Comparison of ENCODE assay signal across 9 cellular contexts in the genomic region with DNA sequence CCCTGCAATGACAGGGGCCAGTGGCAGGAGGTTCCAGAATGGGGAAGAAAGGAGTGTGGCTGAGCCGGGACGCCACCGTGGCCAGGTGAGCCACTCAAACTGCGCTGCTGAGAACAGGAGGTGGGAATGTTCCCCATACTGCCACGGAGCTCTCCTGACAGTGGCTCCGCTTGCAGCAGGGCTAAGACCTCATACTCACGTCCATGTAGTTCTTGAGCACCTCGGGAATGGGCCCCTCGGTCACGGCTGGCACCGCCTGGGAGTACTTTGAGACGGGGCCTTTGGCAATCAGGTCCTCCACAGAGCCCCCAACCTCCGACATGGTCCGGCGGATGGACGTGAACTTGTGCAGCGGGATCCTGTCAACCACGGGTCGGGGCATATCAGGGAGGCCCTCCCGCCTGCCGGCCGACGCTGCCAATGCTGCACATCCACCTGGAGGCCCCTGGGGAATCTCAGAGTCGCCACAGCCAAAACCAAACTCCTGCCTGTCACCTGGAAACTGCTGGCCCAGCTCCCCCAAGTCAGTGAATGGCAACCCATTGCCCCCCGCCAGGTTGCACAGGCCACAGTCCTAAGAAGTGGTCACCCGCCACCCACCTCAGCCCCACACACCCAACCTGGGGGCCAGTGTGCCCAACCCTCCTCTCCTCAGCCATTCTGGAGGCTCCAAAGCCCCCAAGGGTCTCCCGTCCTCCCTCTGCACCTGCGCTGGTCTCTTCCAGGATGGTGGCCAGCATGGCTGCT. TPM values are rescaled to one million over a fixed set of nuclear protein-coding genes. Genes with fewer than 3 reads are reported as not detected.
DNase-seq lines count a peak whose midpoint lies in the region; ATAC-seq, FAIRE-seq and TF ChIP-seq lines count a peak whose summit lies in the region.
"Had no signal": no experiment of that assay in that cellular context is flagged by ENCODE, and none has a peak within 500 bp of the region (broad histone marks: within the 10 kb centered on the region; RNA-seq: fewer than 3 reads in every experiment).

No MANE protein-coding gene starts in this region.

- in situ Hi-C loops in Panc1 (cut with HindIII; ENCODE audit: low pct_unique_long_range_greater_than_20kb, low sequenced_read_pairs): no loop called here

- POLR2A ChIA-PET in A549 (lab: Yijun Ruan, JAX): interaction anchor here (0.5 to 1.4 kb wide), 2 partner anchors 11 to 629 kb away, joined by 4 to 13 read pairs; no protein-coding TSS in a partner anchor
- POLR2A ChIA-PET in Panc1 (lab: Charles Lee): interaction anchor here (0.6 kb wide), 1 partner anchor 24 kb away, joined by 10 read pairs; no protein-coding TSS in a partner anchor

- TF ChIP-seq RAD21 in A549 (conservative IDR thresholded peaks at IDR 0.05 in 1 of 2, IDR thresholded peaks at IDR 0.05 in 1 of 2): no peak

- H3K36me3 ChIP-seq in Panc1 (ENCODE audit: control insufficient read depth, insufficient read depth, low read length) (0 out of 2 replicates have a peak, but pooled peaks cover 5% of the 10 kb centered on the region), gastroesophageal sphincter (peaks cover 0 to 54% of the 10 kb centered on the region in 2 donors), ovary (no peaks in the 10 kb centered on the region)

- peak overlapping the region; percentile 87 for H3K4me2 ChIP-seq in A549

- BruUV-seq in Panc1 (replicated peaks; lab: Mats Ljungman, UMichigan): no TSS peak

- no peak for ATAC-seq in A549
- ATAC-seq in Panc1: peak; percentile 4
- ATAC-seq in gastroesophageal sphincter: no peak
- ATAC-seq in HG03469 (IDR thresholded peaks at IDR 0.05; ENCODE audit: unreplicated experiment): no peak

- TF ChIP-seq POLR2A in A549 (IDR thresholded peaks at IDR 0.05; ENCODE audit: low read length) (no peak), gastroesophageal sphincter (IDR thresholded peaks at IDR 0.05) (no peak), ovary (IDR thresholded peaks at IDR 0.05) (no peak)

- CTCF ChIA-PET in A549 (lab: Yijun Ruan, JAX): interaction anchor here (1.1 to 4.0 kb wide), 6 partner anchors 11 to 109 kb away, joined by 3 to 29 read pairs (median 6); no protein-coding TSS in a partner anchor
- CTCF ChIA-PET in Panc1 (lab: Charles Lee): no interaction called here

- intact Hi-C loops in Panc1 (cut with micrococcal nuclease; ENCODE audit: unreplicated experiment) (loop anchor here (5.0 kb wide), 1 partner anchor 71 kb away; the partner anchor contains the start of gene SYT8), ovary (cut with DNase I) (no loop called here)

- 92% methylated on average over 14 of the region's 28 CpGs for WGBS in A549 (ENCODE audit: missing lambda C conversion rate)
- 87 to 93% methylated on average over 3 of the region's 28 CpGs for WGBS in gastroesophageal sphincter (ENCODE audit: low coverage in 1 of 2), 2 donors
- 80 to 94% (median 87%) methylated on average over 16 to 28 of the region's 28 CpGs for WGBS in ovary, 3 donors

- H3K4me3 ChIP-seq in A549 (no peak overlapping the region), Panc1 (ENCODE audit: low read depth in 2 of 2, low read length in 2 of 2) (peak overlapping the region; percentile 88 to 90), gastroesophageal sphincter (peak overlapping the region in 1 of 2 donors; percentile 98), ovary (no peak overlapping the region)

- TF ChIP-seq EP300 in A549 (IDR thresholded peaks at IDR 0.05) (no peak), gastroesophageal sphincter (IDR thresholded peaks at IDR 0.05) (no peak), ovary (IDR thresholded peaks at IDR 0.05) (no peak)

- no peak for DNase-seq in A549 (ENCODE audit: low read depth in 1 of 2, low spot score in 1 of 2)
- DNase-seq in Panc1 (ENCODE audit: low read depth, low spot score): no peak
- DNase-seq in ovary: peak in 1 of 5 donors; percentile 23
- DNase-seq in NOMO-1 (lab: John Stamatoyannopoulos, UW; ENCODE audit: unreplicated experiment in 2 of 2): no peak
- DNase-seq in NCI-H82 treated with DMSO at 0.1 percent for 48 hours (lab: John Stamatoyannopoulos, UW; ENCODE audit: unreplicated experiment): no peak
- DNase-seq in NCI-H2029 treated with DMSO at 0.1 percent for 48 hours (lab: John Stamatoyannopoulos, UW): no peak

- H3K9me3 ChIP-seq in A549 (no peaks in the 10 kb centered on the region), Panc1 (ENCODE audit: control insufficient read depth, insufficient read depth, low read depth, low read length) (no peaks in the 10 kb centered on the region), gastroesophageal sphincter (no peaks in the 10 kb centered on the region), ovary (no peaks in the 10 kb centered on the region)

- TF ChIP-seq CTCF in A549 (IDR thresholded peaks at IDR 0.05): no peak
- no peak for TF ChIP-seq CTCF in Panc1 (IDR thresholded peaks at IDR 0.05)
- no peak for TF ChIP-seq CTCF in gastroesophageal sphincter (IDR thresholded peaks at IDR 0.05)
- TF ChIP-seq CTCF in ovary (IDR thresholded peaks at IDR 0.05): no peak

- H3K27ac ChIP-seq in A549 (peak overlapping the region; percentile 96 to 97), Panc1 (ENCODE audit: low read length) (peak overlapping the region; percentile 94), gastroesophageal sphincter (peak overlapping the region in 3 of 4 donors; percentile 62 to 91 (median 83)), ovary (peak overlapping the region; percentile 13 to 27)

- FAIRE-seq in A549 (lab: Jason Lieb, UNC): no peak
- FAIRE-seq: GM12892 had no signal

- H3K4me1 ChIP-seq in A549 (peaks cover 40% of the 10 kb centered on the region), Panc1 (ENCODE audit: control insufficient read depth, insufficient read depth, low read length) (peaks cover 81% of the 10 kb centered on the region), gastroesophageal sphincter (peaks cover 0 to 62% (median 36%) of the 10 kb centered on the region in 3 donors), ovary (ENCODE audit: insufficient read depth) (peaks cover 19% of the 10 kb centered on the region)

- H3K27me3 ChIP-seq in Panc1 (ENCODE audit: control insufficient read depth, insufficient read depth, low read length): no peaks in the 10 kb centered on the region
- H3K27me3 ChIP-seq in gastroesophageal sphincter: no peaks in the 10 kb centered on the region
- H3K27me3 ChIP-seq in ovary: no peaks in the 10 kb centered on the region

TF ChIP-seq in A549, 52 proteins besides CTCF, POLR2A, EP300 and RAD21:
- TF ChIP-seq NPAS2 (CRISPR knock-in tag; IDR thresholded peaks at IDR 0.05; ENCODE audit: borderline replicate concordance) (no peak), ESRRA (IDR thresholded peaks at IDR 0.05; ENCODE audit: borderline replicate concordance, low read length) (no peak), MAZ (IDR thresholded peaks at IDR 0.05; ENCODE audit: borderline replicate concordance, low read depth, low read length) (no peak), RFX5 (IDR thresholded peaks at IDR 0.05) (no peak), MAFK (IDR thresholded peaks at IDR 0.05; ENCODE audit: partially characterized antibody) (no peak), CBX2 (IDR thresholded peaks at IDR 0.05; ENCODE audit: borderline replicate concordance, low read depth) (no peak), MYC (IDR thresholded peaks at IDR 0.05; ENCODE audit: borderline replicate concordance, low read length) (no peak)

RNA-seq across cellular contexts. Expression of gene CTSD, which starts 2.4 kb away (rescaled TPM):
- polyA plus RNA-seq in A549 (2011; rRNA removed): 74.0 and 117 TPM in 2 replicates
- 138 and 190 TPM in 2 replicates for polyA plus RNA-seq in A549 (2012; cell fraction: cytosol; rRNA removed)
- 412 and 531 TPM in 2 replicates for polyA plus RNA-seq in A549 (2012; cell fraction: nucleus; rRNA removed)
- 259 to 326 TPM (median 310 TPM) in 3 replicates for polyA plus RNA-seq in A549 (2017; fragmentation: RNase III; extraction: RNeasy Plus Mini Kit Qiagen cat#74134 plus additional on column Dnase treatment)
- polyA minus RNA-seq in A549 (2011; rRNA and poly(A)+ RNA removed): 201 and 253 TPM in 2 replicates
- 1,813 TPM for total RNA-seq in Panc1 (2021; ENCODE audit: unreplicated experiment)
- polyA plus RNA-seq in Panc1 (2012; ENCODE audit: insufficient read length): 2,493 TPM
- 100 to 1,000 TPM; 182 to 290 (median 238) TPM for total RNA-seq in gastroesophageal sphincter
- total RNA-seq in ovary: 100 to 1,000 TPM; 107 to 545 (median 191) TPM
- 100 to 1,000 TPM in 1 of 2 donors, 10 to 100 TPM in 1; 89.0 to 200 TPM for polyA plus RNA-seq in ovary

RNA-seq across cellular contexts. Expression of gene IFITM10, which starts 10.9 kb away (rescaled TPM):
- polyA plus RNA-seq in A549 (2011; rRNA removed): 0.26 and 0.28 TPM in 2 replicates
- polyA plus RNA-seq in A549 (2012; cell fraction: cytosol; rRNA removed): 0.13 and 0.14 TPM in 2 replicates
- polyA plus RNA-seq in A549 (2012; cell fraction: nucleus; rRNA removed): 0.79 and 1.6 TPM in 2 replicates
- polyA plus RNA-seq in A549 (2017; fragmentation: RNase III; extraction: RNeasy Plus Mini Kit Qiagen cat#74134 plus additional on column Dnase treatment): 0.55 to 0.78 TPM (median 0.67 TPM) in 3 replicates
- polyA minus RNA-seq in A549 (2011; rRNA and poly(A)+ RNA removed): 0.10 and 0.29 TPM in 2 replicates
- 18.0 TPM for total RNA-seq in Panc1 (2021; ENCODE audit: unreplicated experiment)
- polyA plus RNA-seq in Panc1 (2012; ENCODE audit: insufficient read length): 8.0 TPM
- under 1 TPM in 3 of 4 donors, not detected in 1; 0.13 to 0.85 (median 0.31) TPM for total RNA-seq in gastroesophageal sphincter
- 1 to 10 TPM in 3 of 7 donors, under 1 TPM in 4; 0.56 to 3.6 (median 0.98) TPM for total RNA-seq in ovary
- under 1 TPM; 0.15 to 0.22 TPM for polyA plus RNA-seq in ovary

Comparison
In these comparisons a context has a peak if more than half of its experiments do, and no peak if none do; other contexts are left out.
1. H3K27ac ChIP-seq: peak in every context shown above with its lines; median percentile 96 in A549; 94 in Panc1; 83 in gastroesophageal sphincter; 20 in ovary.
2. H3K4me3 ChIP-seq: peak in Panc1 (2 of 2); none in A549 (single experiment) and ovary (single experiment).